1 cellular context compared by ENCODE assay signal in the genomic region with DNA sequence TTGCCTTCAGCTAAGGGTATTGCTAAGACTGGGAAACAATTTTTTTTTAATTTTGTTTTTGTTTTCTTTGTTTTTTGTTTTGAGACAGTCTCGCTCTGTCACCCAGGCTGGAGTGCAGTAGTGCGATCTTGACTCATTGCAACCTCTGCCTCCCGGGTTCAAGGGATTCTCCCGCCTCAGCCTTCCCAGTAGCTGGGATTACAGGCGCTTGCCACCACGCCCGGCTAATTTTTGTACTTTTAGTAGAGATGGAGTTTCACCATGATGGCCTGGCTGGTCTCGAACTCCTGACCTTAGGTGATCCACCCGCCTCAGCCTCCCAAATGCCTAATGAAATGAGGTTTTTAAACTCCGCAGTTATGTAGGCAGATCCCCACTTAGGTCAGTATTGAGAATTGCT.
A peak's percentile ranks its signal among the peaks of the same experiment; 100 is the strongest.
TF ChIP-seq lines count a peak whose summit lies in the region.

No MANE protein-coding gene starts in this region.

TF ChIP-seq in GM12878, 131 proteins besides CTCF, POLR2A, EP300 and RAD21 (continued from another document):
- peak; percentile 79 for TF ChIP-seq MLLT1 (IDR thresholded peaks at IDR 0.05)
- peak; percentile 59 to 75; a peak in 3 of 4 replicates for TF ChIP-seq IKZF2 (IDR thresholded peaks at IDR 0.05)
- TF ChIP-seq NR2F1 (conservative IDR thresholded peaks at IDR 0.05) = peak; percentile 50; the same call in 1 of the 2 replicates
TF ChIP-seq in GM12878: peak in this region for 5; not testable (repeated sequence) for 126.
